ENCODE assay signal across 12 cellular contexts in the genomic region with DNA sequence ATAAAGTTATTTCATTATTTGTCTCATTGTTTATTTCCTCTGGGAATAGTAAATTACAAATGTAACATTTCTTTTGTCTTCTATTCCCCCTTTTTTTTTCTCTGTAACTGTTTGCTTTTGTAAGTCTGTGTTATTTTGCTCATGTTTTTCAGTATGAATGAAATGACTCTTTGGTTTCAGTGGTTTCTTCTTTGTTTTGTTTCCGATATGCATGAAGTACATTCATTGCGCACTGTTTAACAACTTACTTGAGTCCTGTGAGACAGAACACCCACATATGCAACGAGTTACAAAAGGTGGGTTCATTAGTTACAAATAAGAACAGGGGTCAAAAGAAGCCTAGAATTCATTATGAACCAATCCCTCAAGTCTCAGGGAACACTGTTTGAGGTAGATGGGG.
DNase-seq lines count a peak whose midpoint lies in the region; ATAC-seq and TF ChIP-seq lines count a peak whose summit lies in the region.
"Had no signal": no experiment of that assay in that cellular context is flagged by ENCODE, and none has a peak within 500 bp of the region (broad histone marks: within the 10 kb centered on the region; RNA-seq: fewer than 3 reads in every experiment).

No MANE protein-coding gene starts in this region.

- peaks cover 28% of the 10 kb centered on the region for H3K9me3 Mint-ChIP-seq in mesothelial cell of epicardium
- no peaks in the 10 kb centered on the region for H3K9me3 Mint-ChIP-seq in activated CD8-positive, alpha-beta memory T cell treated with anti-CD3 and anti-CD28 coated beads, Interleukin-2, amount 10 ng/mL, durations not matched to agents 7 days and 5 days (ENCODE audit: low read depth)

- ATAC-seq in GM18858 (IDR thresholded peaks at IDR 0.05; ENCODE audit: unreplicated experiment) = peak; percentile 99
- ATAC-seq in GM21515 (IDR thresholded peaks at IDR 0.05; ENCODE audit: unreplicated experiment) = peak; percentile 99
- ATAC-seq in HG02981 (IDR thresholded peaks at IDR 0.05; ENCODE audit: unreplicated experiment) = peak; percentile 87
- peak; percentile 96 for ATAC-seq in HG03571 (IDR thresholded peaks at IDR 0.05; ENCODE audit: unreplicated experiment)
- ATAC-seq in activated CD8-positive, alpha-beta memory T cell treated with anti-CD3 and anti-CD28 coated beads, Interleukin-2, amount 10 ng/mL, durations not matched to agents 7 days and 5 days = no peak

- H3K4me1 Mint-ChIP-seq in mesothelial cell of epicardium = no peaks in the 10 kb centered on the region
- H3K4me1 Mint-ChIP-seq in activated CD8-positive, alpha-beta memory T cell treated with anti-CD3 and anti-CD28 coated beads, Interleukin-2, amount 10 ng/mL, durations not matched to agents 7 days and 5 days = no peaks in the 10 kb centered on the region

- in situ Hi-C loops in KBM-7 (cut with MboI; ENCODE audit: low pct_unique_long_range_greater_than_20kb, low sequenced_read_pairs) = no loop called here

- no peaks in the 10 kb centered on the region for H3K36me3 Mint-ChIP-seq in mesothelial cell of epicardium
- no peaks in the 10 kb centered on the region for H3K36me3 Mint-ChIP-seq in activated CD8-positive, alpha-beta memory T cell treated with anti-CD3 and anti-CD28 coated beads, Interleukin-2, amount 10 ng/mL, durations not matched to agents 7 days and 5 days
- H3K36me3 Mint-ChIP-seq: activated naive CD8-positive, alpha-beta T cell had no signal

- CTCF ChIA-PET in activated CD8-positive, alpha-beta memory T cell treated with anti-CD3 and anti-CD28 coated beads, Interleukin-2, amount 10 ng/mL, durations not matched to agents 7 days and 5 days (lab: Charles Lee) = no interaction called here

- DNase-seq in NCI-H1436 (lab: John Stamatoyannopoulos, UW) (no peak), KBM-7 (no peak), mesothelial cell of epicardium (ENCODE audit: low spot score in 2 of 2, unreplicated experiment in 2 of 2) (no peak)
- no peak for DNase-seq in activated CD8-positive, alpha-beta memory T cell treated with anti-CD3 and anti-CD28 coated beads, Interleukin-2, amount 10 ng/mL, durations not matched to agents 7 days and 5 days
- DNase-seq: H7, NCI-H446, T1000 had no signal

- no peak overlapping the region for H3K4me3 Mint-ChIP-seq in mesothelial cell of epicardium
- no peak overlapping the region for H3K4me3 Mint-ChIP-seq in activated CD8-positive, alpha-beta memory T cell treated with anti-CD3 and anti-CD28 coated beads, Interleukin-2, amount 10 ng/mL, durations not matched to agents 7 days and 5 days
- H3K4me3 Mint-ChIP-seq: activated naive CD8-positive, alpha-beta T cell had no signal

- H3K27me3 Mint-ChIP-seq in mesothelial cell of epicardium (ENCODE audit: low read depth) = no peaks in the 10 kb centered on the region
- H3K27me3 Mint-ChIP-seq in activated CD8-positive, alpha-beta memory T cell treated with anti-CD3 and anti-CD28 coated beads, Interleukin-2, amount 10 ng/mL, durations not matched to agents 7 days and 5 days = no peaks in the 10 kb centered on the region
- H3K27me3 Mint-ChIP-seq: activated naive CD8-positive, alpha-beta T cell had no signal

- no peak for TF ChIP-seq CTCF in mesothelial cell of epicardium (IDR thresholded peaks at IDR 0.05; ENCODE audit: unreplicated experiment)

- H3K27ac Mint-ChIP-seq in mesothelial cell of epicardium = no peak overlapping the region
- H3K27ac Mint-ChIP-seq in activated CD8-positive, alpha-beta memory T cell treated with anti-CD3 and anti-CD28 coated beads, Interleukin-2, amount 10 ng/mL, durations not matched to agents 7 days and 5 days = no peak overlapping the region
- H3K27ac Mint-ChIP-seq: activated naive CD8-positive, alpha-beta T cell had no signal
